20 cellular contexts compared by ENCODE assay signal in genomic region chr2:227267406-227268115, GRCh38. TPM values are rescaled to one million over a fixed set of nuclear protein-coding genes. Genes with fewer than 3 reads are reported as not detected.
DNase-seq lines count a peak whose midpoint lies in the region; ATAC-seq and TF ChIP-seq lines count a peak whose summit lies in the region.
"Had no signal": no experiment of that assay in that cellular context is flagged by ENCODE, and none has a peak within 500 bp of the region (broad histone marks: within the 10 kb centered on the region; RNA-seq: fewer than 3 reads in every experiment).

No MANE protein-coding gene starts in this region.

- intact Hi-C loops in PC-3 (cut with micrococcal nuclease) (no loop called here), gastrocnemius medialis (cut with DNase I; ENCODE audit: low total_unique reads) (no loop called here)

- TF ChIP-seq POLR2A in gastrocnemius medialis (IDR thresholded peaks at IDR 0.05), result no peak

- no peaks in the 10 kb centered on the region for H3K9me3 ChIP-seq in PC-3 (ENCODE audit: low read length)
- H3K9me3 ChIP-seq in gastrocnemius medialis, result no peaks in the 10 kb centered on the region
- H3K9me3 ChIP-seq: BLaER1 treated with 17β-estradiol and CSF1 and Interleukin-3, amounts not matched to agents 10 nM and 100 nM; sigmoid colon; suprapubic skin had no signal

- H3F3A ChIP-seq in PC-3 (ENCODE audit: low read length, unreplicated experiment), result no peaks in the 10 kb centered on the region

- CTCF ChIA-PET in PC-3 (lab: Charles Lee), result no interaction called here

- POLR2A ChIA-PET in PC-3 (lab: Charles Lee; ENCODE audit: unreplicated experiment), result no interaction called here

- H3K27me3 ChIP-seq in PC-3 (ENCODE audit: low read length), result no peaks in the 10 kb centered on the region
- no peaks in the 10 kb centered on the region for H3K27me3 ChIP-seq in gastrocnemius medialis
- H3K27me3 ChIP-seq: BLaER1 treated with 17β-estradiol and CSF1 and Interleukin-3, amounts not matched to agents 10 nM and 100 nM; sigmoid colon; suprapubic skin had no signal

- H3K9ac ChIP-seq in PC-3 (ENCODE audit: low read length), result no peak overlapping the region
- H3K9ac ChIP-seq: BLaER1 treated with 17β-estradiol and CSF1 and Interleukin-3, amounts not matched to agents 10 nM and 100 nM had no signal

- H3K9me2 ChIP-seq in PC-3 (replicated peaks; ENCODE audit: low read length), result no peaks in the 10 kb centered on the region

- H2AFZ ChIP-seq in PC-3 (ENCODE audit: low read length), result peak overlapping the region; percentile 49; the same call in 1 of the 2 replicates

- in situ Hi-C loops in gastrocnemius medialis (cut with MboI; ENCODE audit: low sequenced_read_pairs in 4 of 4), result no loop called here

- BruUV-seq in PC-3 (replicated peaks; lab: Mats Ljungman, UMichigan), result no TSS peak

- H4K20me1 ChIP-seq in PC-3 (ENCODE audit: low read length), result no peaks in the 10 kb centered on the region
- H4K20me1 ChIP-seq: BLaER1 treated with 17β-estradiol and CSF1 and Interleukin-3, amounts not matched to agents 10 nM and 100 nM had no signal

- H3K4me1 ChIP-seq in PC-3 (ENCODE audit: insufficient read depth, low read length) (peaks cover 13% of the 10 kb centered on the region), gastrocnemius medialis (no peaks in the 10 kb centered on the region)
- H3K4me1 ChIP-seq: BLaER1 treated with 17β-estradiol and CSF1 and Interleukin-3, amounts not matched to agents 10 nM and 100 nM; sigmoid colon; suprapubic skin had no signal

- peak; percentile 100 for ATAC-seq in PC-3
- ATAC-seq in gastrocnemius medialis, result peak; percentile 79 to 93
- no peak for ATAC-seq in GM18907 (IDR thresholded peaks at IDR 0.05; ENCODE audit: unreplicated experiment)
- ATAC-seq: activated CD4-positive, alpha-beta T cell treated with anti-CD3 and anti-CD28 coated beads for 36 hours had no signal

- H3K36me3 ChIP-seq in PC-3 (ENCODE audit: low read depth, low read length) (no peaks in the 10 kb centered on the region), gastrocnemius medialis (peaks cover 0 to 48% of the 10 kb centered on the region in 2 donors)
- H3K36me3 ChIP-seq: BLaER1 treated with 17β-estradiol and CSF1 and Interleukin-3, amounts not matched to agents 10 nM and 100 nM; sigmoid colon; suprapubic skin had no signal

- DNase-seq in ELF-1 (ENCODE audit: low read depth, low spot score) (peak; percentile 68), PC-3 (peak; percentile 63), globus pallidus (ENCODE audit: low spot score) (peak; percentile 15), gastrocnemius medialis (peak; percentile 8 to 44)
- DNase-seq in activated CD8-positive, alpha-beta memory T cell treated with anti-CD3 and anti-CD28 coated beads, Interleukin-2, amount 50 U/mL, for 48 hours, result no peak
- no peak for DNase-seq in stimulated activated naive CD4-positive, alpha-beta T cell (lab: John Stamatoyannopoulos, UW)
- DNase-seq: activated CD4-positive, alpha-beta T cell treated with anti-CD3 and anti-CD28 coated beads for 36 hours; activated naive CD4-positive, alpha-beta T cell treated with Interleukin-2 at 50 U/mL for 16 hours; cortex of kidney; DMS153; glutamatergic neuron; Karpas-422; NCI-H146; NCI-H226; SIG-M5; sigmoid colon; stimulated activated CD4-positive, alpha-beta T cell treated with anti-CD3 and anti-CD28 coated beads, Interleukin-4, amount 100 ng/mL, for 1 hour had no signal

- no peak overlapping the region for H3K4me3 ChIP-seq in PC-3 (ENCODE audit: low read length)
- H3K4me3 ChIP-seq in gastrocnemius medialis, result no peak overlapping the region
- H3K4me3 ChIP-seq: BLaER1 treated with 17β-estradiol and CSF1 and Interleukin-3, amounts not matched to agents 10 nM and 100 nM; sigmoid colon; suprapubic skin had no signal

- H3K79me2 ChIP-seq in PC-3 (ENCODE audit: low read length), result no peaks in the 10 kb centered on the region

- H3K4me2 ChIP-seq in PC-3 (ENCODE audit: low read length), result peak overlapping the region; percentile 42
- H3K4me2 ChIP-seq: BLaER1 treated with 17β-estradiol and CSF1 and Interleukin-3, amounts not matched to agents 10 nM and 100 nM had no signal

- no peak for TF ChIP-seq CTCF in PC-3 (conservative IDR thresholded peaks at IDR 0.05; ENCODE audit: low read depth, low read length)
- TF ChIP-seq CTCF in gastrocnemius medialis (IDR thresholded peaks at IDR 0.05 in 4 of 5, conservative IDR thresholded peaks at IDR 0.05 in 1 of 5), result no peak

- no peak overlapping the region for H3K27ac ChIP-seq in PC-3 (ENCODE audit: low read length)
- no peak overlapping the region for H3K27ac ChIP-seq in gastrocnemius medialis
- H3K27ac ChIP-seq: BLaER1 treated with 17β-estradiol and CSF1 and Interleukin-3, amounts not matched to agents 10 nM and 100 nM; sigmoid colon; suprapubic skin had no signal

RNA-seq across cellular contexts. Expression of gene MFF, which starts 57.5 kb away (rescaled TPM):
- total RNA-seq in PC-3 (2014; rRNA removed) (85.6 and 103 TPM in 2 replicates), gastrocnemius medialis (100 to 1,000 TPM in 3 of 4 donors, 10 to 100 TPM in 1; 94.5 to 151 (median 131) TPM)

Comparison
In these comparisons a context has a peak if more than half of its experiments do, and no peak if none do; other contexts are left out.
1. DNase-seq: peak in ELF-1 (single experiment), PC-3 (single experiment), globus pallidus (single experiment) and gastrocnemius medialis (2 of 2); none in activated CD8-positive, alpha-beta memory T cell treated with anti-CD3 and anti-CD28 coated beads, Interleukin-2, amount 50 U/mL, for 48 hours (single experiment) and stimulated activated naive CD4-positive, alpha-beta T cell (0 of 6).